1 cellular context compared by ENCODE assay signal in the genomic region with DNA sequence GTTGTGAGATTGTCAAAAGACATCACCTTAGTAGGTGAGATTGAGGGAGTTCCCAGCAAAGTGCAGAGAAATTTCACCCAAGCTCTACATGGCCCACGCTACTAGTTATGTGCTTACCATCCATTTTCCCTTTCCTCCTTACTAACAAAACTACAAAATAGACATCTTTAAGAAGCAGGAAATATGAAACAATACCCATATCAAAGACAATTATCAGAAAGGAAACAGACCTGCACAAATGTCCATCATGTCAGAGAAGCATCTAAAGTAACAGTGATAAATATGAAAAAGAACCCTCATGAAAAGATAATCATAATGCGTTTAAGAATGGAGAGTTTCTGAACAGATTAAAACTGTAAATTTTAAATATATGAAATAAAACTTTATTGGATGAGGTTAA.
TF ChIP-seq lines count a peak whose summit lies in the region.

No MANE protein-coding gene starts in this region.

TF ChIP-seq in GM12878, 131 proteins besides CTCF, POLR2A, EP300 and RAD21:
- TF ChIP-seq MYB (IDR thresholded peaks at IDR 0.05; ENCODE audit: borderline replicate concordance, low read depth, low read length) = no peak
- TF ChIP-seq NFYA (IDR thresholded peaks at IDR 0.05; ENCODE audit: borderline replicate concordance, low read depth, low read length) = no peak
- TF ChIP-seq USF2 (IDR thresholded peaks at IDR 0.05; ENCODE audit: borderline replicate concordance, low read depth, low read length) = no peak
- no peak for TF ChIP-seq SMAD1 (IDR thresholded peaks at IDR 0.05; ENCODE audit: low read depth, partially characterized antibody)
- no peak for TF ChIP-seq ATF7 (IDR thresholded peaks at IDR 0.05; ENCODE audit: low read depth)
- no peak for TF ChIP-seq CBX5 (IDR thresholded peaks at IDR 0.05; ENCODE audit: low read depth)
- no peak for TF ChIP-seq KDM1A (IDR thresholded peaks at IDR 0.05; ENCODE audit: borderline replicate concordance)
- TF ChIP-seq HCFC1 (IDR thresholded peaks at IDR 0.05; ENCODE audit: low read length) = no peak
- no peak for TF ChIP-seq JUNB (IDR thresholded peaks at IDR 0.05)
- no peak for TF ChIP-seq RUNX3 (IDR thresholded peaks at IDR 0.05; ENCODE audit: low read length)
- no peak for TF ChIP-seq HSF1 (IDR thresholded peaks at IDR 0.05; ENCODE audit: low read depth, low read length)
- no peak for TF ChIP-seq USF1 (IDR thresholded peaks at IDR 0.05; ENCODE audit: borderline replicate concordance, extremely low read length, insufficient read depth, low read depth, low read length)
- TF ChIP-seq MYC (IDR thresholded peaks at IDR 0.05; ENCODE audit: insufficient read depth, insufficient read length, insufficient replicate concordance, low read length, severe bottlenecking) = no peak
- TF ChIP-seq STAT1 (conservative IDR thresholded peaks at IDR 0.05) = no peak
